In the genomic region with DNA sequence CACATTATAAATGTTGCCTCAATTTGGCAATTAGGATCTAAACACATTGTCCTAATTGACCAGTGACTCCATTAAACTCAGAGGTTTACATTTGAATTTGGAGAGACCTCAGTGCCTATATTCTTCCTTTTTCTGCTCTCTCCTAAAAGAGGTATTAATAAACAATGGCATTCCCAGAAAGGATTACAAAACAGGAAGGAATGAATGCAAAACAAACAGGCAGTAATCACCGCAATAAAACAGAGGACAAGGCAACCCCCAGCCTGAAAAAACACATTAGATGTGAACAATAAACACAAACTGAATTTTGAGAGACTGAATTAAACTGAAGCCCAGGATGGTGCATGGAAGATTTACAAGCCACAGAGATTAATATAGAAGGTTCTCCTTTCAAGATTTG, we compare ENCODE assay signal across 13 cellular contexts.
"Had no signal": no experiment of that assay in that cellular context is flagged by ENCODE, and none has a peak within 500 bp of the region (broad histone marks: within the 10 kb centered on the region; RNA-seq: fewer than 3 reads in every experiment).

No MANE protein-coding gene starts in this region.

- H3K27ac Mint-ChIP-seq: activated CD4-positive, alpha-beta T cell treated with anti-CD3 and anti-CD28 coated beads for 36 hours; activated CD8-positive, alpha-beta T cell treated with anti-CD3 and anti-CD28 coated beads for 36 hours; type B pancreatic cell had no signal

- H3K27me3 Mint-ChIP-seq: activated CD4-positive, alpha-beta T cell treated with anti-CD3 and anti-CD28 coated beads for 36 hours; activated CD8-positive, alpha-beta T cell treated with anti-CD3 and anti-CD28 coated beads for 36 hours; type B pancreatic cell had no signal

- DNase-seq: activated CD4-positive, alpha-beta T cell treated with anti-CD3 and anti-CD28 coated beads for 36 hours; activated CD8-positive, alpha-beta T cell treated with anti-CD3 and anti-CD28 coated beads for 36 hours; activated effector memory CD4-positive, alpha-beta T cell treated with Interleukin-2 at 50 U/mL for 16 hours; activated naive CD4-positive, alpha-beta T cell treated with anti-CD3 and anti-CD28 coated beads, Interleukin-2, amount 50 U/mL, for 16 hours; activated T-cell treated with anti-CD3 and anti-CD28 coated beads, Interleukin-2, amount 50 U/mL, for 4 hours; esophagus squamous epithelium; foreskin fibroblast; hippocampal formation; stimulated activated naive CD8-positive, alpha-beta T cell treated with anti-CD3 and anti-CD28 coated beads, Interleukin-15, Interleukin-2, amounts not matched to agents 100 U/mL and 50 U/mL, for 24 hours had no signal

- H3K9me3 Mint-ChIP-seq: activated CD8-positive, alpha-beta T cell treated with anti-CD3 and anti-CD28 coated beads for 36 hours; activated T-cell treated with anti-CD3 and anti-CD28 coated beads, Interleukin-2, amount 50 U/mL, for 4 hours; neural crest cell; type B pancreatic cell had no signal

- ATAC-seq: activated CD4-positive, alpha-beta T cell treated with anti-CD3 and anti-CD28 coated beads for 36 hours; activated CD8-positive, alpha-beta T cell treated with anti-CD3 and anti-CD28 coated beads for 36 hours; activated T-cell treated with anti-CD3 and anti-CD28 coated beads, Interleukin-2, amount 50 U/mL, for 4 hours; left lobe of liver; sciatic nerve; stimulated activated naive CD8-positive, alpha-beta T cell treated with anti-CD3 and anti-CD28 coated beads, Interleukin-15, Interleukin-2, amounts not matched to agents 100 U/mL and 50 U/mL, for 24 hours had no signal

- H3K4me3 Mint-ChIP-seq: activated CD4-positive, alpha-beta T cell treated with anti-CD3 and anti-CD28 coated beads for 36 hours; activated CD8-positive, alpha-beta T cell treated with anti-CD3 and anti-CD28 coated beads for 36 hours; activated T-cell treated with anti-CD3 and anti-CD28 coated beads, Interleukin-2, amount 50 U/mL, for 4 hours; neural crest cell; type B pancreatic cell had no signal

- H3K36me3 Mint-ChIP-seq: type B pancreatic cell had no signal

- H3K4me1 Mint-ChIP-seq: activated CD4-positive, alpha-beta T cell treated with anti-CD3 and anti-CD28 coated beads for 36 hours had no signal

- H3K4me3 ChIP-seq: esophagus squamous epithelium had no signal
